19 cellular contexts compared by ENCODE assay signal in genomic region chr16:3651461-3652372, GRCh38. TPM values are rescaled to one million over a fixed set of nuclear protein-coding genes. Genes with fewer than 3 reads are reported as not detected.
DNase-seq lines count a peak whose midpoint lies in the region; ATAC-seq and TF ChIP-seq lines count a peak whose summit lies in the region.
"Had no signal": no experiment of that assay in that cellular context is flagged by ENCODE, and none has a peak within 500 bp of the region (broad histone marks: within the 10 kb centered on the region; RNA-seq: fewer than 3 reads in every experiment).

No MANE protein-coding gene starts in this region.

- H3K36me3 ChIP-seq in OCI-LY1 (ENCODE audit: insufficient read depth, low read length) = peaks cover 48% of the 10 kb centered on the region
- H3K36me3 ChIP-seq: colonic mucosa had no signal

- H3K27ac ChIP-seq in OCI-LY1 (ENCODE audit: low read depth, low read length, poor library complexity, severe bottlenecking) = peak overlapping the region; percentile 47
- H3K27ac ChIP-seq: colonic mucosa, esophagus muscularis mucosa had no signal

- DNase-seq in activated CD8-positive, alpha-beta memory T cell treated with anti-CD3 and anti-CD28 coated beads, Interleukin-2, amount 10 ng/mL, durations not matched to agents 7 days and 5 days = peak; percentile 33
- DNase-seq in activated CD8-positive, alpha-beta memory T cell treated with anti-CD3 and anti-CD28 coated beads for 24 hours = no peak
- DNase-seq in sciatic nerve (ENCODE audit: low spot score) (peak; percentile 45), DMS53 (lab: John Stamatoyannopoulos, UW) (no peak), NCI-H146 treated with DMSO at 0.1 percent for 48 hours (lab: John Stamatoyannopoulos, UW; ENCODE audit: unreplicated experiment) (no peak), NCI-H2227 treated with DMSO at 0.1 percent for 48 hours (lab: John Stamatoyannopoulos, UW) (no peak)
- DNase-seq: activated T-cell treated with anti-CD3 and anti-CD28 coated beads, Interleukin-2, amount 50 U/mL, for 4 hours; anterior cingulate cortex; GDM1; NCI-H2081; NCI-H774 had no signal

- no peaks in the 10 kb centered on the region for H4K20me1 ChIP-seq in OCI-LY1 (ENCODE audit: insufficient read depth, low read length)

- H3K27ac Mint-ChIP-seq in activated CD8-positive, alpha-beta memory T cell treated with anti-CD3 and anti-CD28 coated beads, Interleukin-2, amount 10 ng/mL, durations not matched to agents 7 days and 5 days = peak overlapping the region; percentile 8
- H3K27ac Mint-ChIP-seq in dendritic cell treated with granulocyte-macrophage colony-stimulating factor and Interleukin-4, amounts not matched to agents 40 ng/mL and 50 ng/mL, for 4 days = peak overlapping the region; percentile 75

- H2AFZ ChIP-seq in OCI-LY1 (ENCODE audit: low read length) = no peak overlapping the region

- H3F3A ChIP-seq in OCI-LY1 (ENCODE audit: insufficient read depth, low read length) = no peaks in the 10 kb centered on the region

- ATAC-seq in activated CD8-positive, alpha-beta memory T cell treated with anti-CD3 and anti-CD28 coated beads, Interleukin-2, amount 10 ng/mL, durations not matched to agents 7 days and 5 days = no peak
- ATAC-seq in sciatic nerve = no peak
- ATAC-seq: activated T-cell treated with anti-CD3 and anti-CD28 coated beads, Interleukin-2, amount 50 U/mL, for 4 hours; pancreas; stimulated activated naive CD8-positive, alpha-beta T cell treated with anti-CD3 and anti-CD28 coated beads, Interleukin-15, amount 100 ng/mL, for 72 hours had no signal

- no peaks in the 10 kb centered on the region for H3K9me3 ChIP-seq in OCI-LY1 (ENCODE audit: low read length)
- H3K9me3 ChIP-seq: colonic mucosa, esophagus muscularis mucosa, HAP-1, pancreas had no signal

- H3K4me1 Mint-ChIP-seq in activated CD8-positive, alpha-beta memory T cell treated with anti-CD3 and anti-CD28 coated beads, Interleukin-2, amount 10 ng/mL, durations not matched to agents 7 days and 5 days = peaks cover 2% of the 10 kb centered on the region
- H3K4me1 Mint-ChIP-seq in dendritic cell treated with granulocyte-macrophage colony-stimulating factor and Interleukin-4, amounts not matched to agents 40 ng/mL and 50 ng/mL, for 4 days (ENCODE audit: low read depth) = peaks cover 26% of the 10 kb centered on the region

- no peak overlapping the region for H3K4me3 Mint-ChIP-seq in activated CD8-positive, alpha-beta memory T cell treated with anti-CD3 and anti-CD28 coated beads, Interleukin-2, amount 10 ng/mL, durations not matched to agents 7 days and 5 days
- no peak overlapping the region for H3K4me3 Mint-ChIP-seq in dendritic cell treated with granulocyte-macrophage colony-stimulating factor and Interleukin-4, amounts not matched to agents 40 ng/mL and 50 ng/mL, for 4 days
- H3K4me3 Mint-ChIP-seq: activated T-cell treated with anti-CD3 and anti-CD28 coated beads, Interleukin-2, amount 50 U/mL, for 4 hours; CD8-positive, alpha-beta memory T cell; stimulated activated naive CD8-positive, alpha-beta T cell treated with anti-CD3 and anti-CD28 coated beads, Interleukin-15, amount 100 ng/mL, for 72 hours had no signal

- no peak for TF ChIP-seq CTCF in OCI-LY1 (IDR thresholded peaks at IDR 0.05; ENCODE audit: low read length)

- H3K4me3 ChIP-seq in OCI-LY1 (ENCODE audit: low read depth, low read length, poor library complexity, severe bottlenecking) = no peak overlapping the region
- H3K4me3 ChIP-seq: colonic mucosa, esophagus muscularis mucosa, HAP-1, pancreas had no signal

- CTCF ChIA-PET in activated CD8-positive, alpha-beta memory T cell treated with anti-CD3 and anti-CD28 coated beads, Interleukin-2, amount 10 ng/mL, durations not matched to agents 7 days and 5 days (lab: Charles Lee) = interaction anchor here (2.1 kb wide), 1 partner anchor 8 kb away, joined by 4 read pairs; no protein-coding TSS in a partner anchor

- peaks cover 9% of the 10 kb centered on the region for H3K36me3 Mint-ChIP-seq in activated CD8-positive, alpha-beta memory T cell treated with anti-CD3 and anti-CD28 coated beads, Interleukin-2, amount 10 ng/mL, durations not matched to agents 7 days and 5 days
- H3K36me3 Mint-ChIP-seq in dendritic cell treated with granulocyte-macrophage colony-stimulating factor and Interleukin-4, amounts not matched to agents 40 ng/mL and 50 ng/mL, for 4 days (ENCODE audit: low read depth) = peaks cover 62% of the 10 kb centered on the region

- intact Hi-C loops in dendritic cell treated with granulocyte-macrophage colony-stimulating factor and Interleukin-4, amounts not matched to agents 40 ng/mL and 50 ng/mL, for 4 days (cut with micrococcal nuclease) = no loop called here
- intact Hi-C loops in sciatic nerve (cut with DNase I) = no loop called here

- no peaks in the 10 kb centered on the region for H3K9me3 Mint-ChIP-seq in activated CD8-positive, alpha-beta memory T cell treated with anti-CD3 and anti-CD28 coated beads, Interleukin-2, amount 10 ng/mL, durations not matched to agents 7 days and 5 days (ENCODE audit: low read depth)
- no peaks in the 10 kb centered on the region for H3K9me3 Mint-ChIP-seq in dendritic cell treated with granulocyte-macrophage colony-stimulating factor and Interleukin-4, amounts not matched to agents 40 ng/mL and 50 ng/mL, for 4 days
- H3K9me3 Mint-ChIP-seq: activated T-cell treated with anti-CD3 and anti-CD28 coated beads, Interleukin-2, amount 50 U/mL, for 4 hours; CD8-positive, alpha-beta memory T cell; stimulated activated naive CD8-positive, alpha-beta T cell treated with anti-CD3 and anti-CD28 coated beads, Interleukin-15, amount 100 ng/mL, for 72 hours had no signal

- H3K4me1 ChIP-seq in OCI-LY1 (ENCODE audit: insufficient read depth, low read length, severe bottlenecking) = peaks cover 34% of the 10 kb centered on the region
- H3K4me1 ChIP-seq: colonic mucosa had no signal

- H3K79me2 ChIP-seq in OCI-LY1 (ENCODE audit: insufficient read depth, low read length) = no peaks in the 10 kb centered on the region

- H3K4me2 ChIP-seq in OCI-LY1 (ENCODE audit: low read length) = no peak overlapping the region

- no peaks in the 10 kb centered on the region for H3K27me3 Mint-ChIP-seq in activated CD8-positive, alpha-beta memory T cell treated with anti-CD3 and anti-CD28 coated beads, Interleukin-2, amount 10 ng/mL, durations not matched to agents 7 days and 5 days
- H3K27me3 Mint-ChIP-seq in dendritic cell treated with granulocyte-macrophage colony-stimulating factor and Interleukin-4, amounts not matched to agents 40 ng/mL and 50 ng/mL, for 4 days = no peaks in the 10 kb centered on the region
- H3K27me3 Mint-ChIP-seq: CD8-positive, alpha-beta memory T cell; stimulated activated naive CD8-positive, alpha-beta T cell treated with anti-CD3 and anti-CD28 coated beads, Interleukin-15, amount 100 ng/mL, for 72 hours had no signal

- no peaks in the 10 kb centered on the region for H3K27me3 ChIP-seq in OCI-LY1 (ENCODE audit: insufficient read depth, low read length)
- H3K27me3 ChIP-seq: colonic mucosa, esophagus muscularis mucosa, pancreas had no signal

- no peaks in the 10 kb centered on the region for H3K9me2 ChIP-seq in OCI-LY1 (ENCODE audit: low read depth, low read length)

- H3K9ac ChIP-seq in OCI-LY1 (ENCODE audit: low read length) = no peak overlapping the region; the same call in 1 of the 2 replicates

RNA-seq across cellular contexts. Expression of gene DNASE1, which starts 2.8 kb away (rescaled TPM):
- total RNA-seq in activated CD8-positive, alpha-beta memory T cell treated with anti-CD3 and anti-CD28 coated beads, Interleukin-2, amount 10 ng/mL, durations not matched to agents 7 days and 5 days = 10 to 100 TPM; 33.8 to 53.4 TPM
- total RNA-seq in sciatic nerve = 24.7 TPM

RNA-seq across cellular contexts. Expression of gene SLX4, which starts 40.3 kb away (rescaled TPM):
- 10 to 100 TPM; 19.0 to 24.6 TPM for total RNA-seq in activated CD8-positive, alpha-beta memory T cell treated with anti-CD3 and anti-CD28 coated beads, Interleukin-2, amount 10 ng/mL, durations not matched to agents 7 days and 5 days
- total RNA-seq in sciatic nerve = 6.5 TPM

Comparison
In these comparisons a context has a peak if more than half of its experiments do, and no peak if none do; other contexts are left out.
1. DNase-seq: peak in activated CD8-positive, alpha-beta memory T cell treated with anti-CD3 and anti-CD28 coated beads, Interleukin-2, amount 10 ng/mL, durations not matched to agents 7 days and 5 days (single experiment) and sciatic nerve (single experiment); none in activated CD8-positive, alpha-beta memory T cell treated with anti-CD3 and anti-CD28 coated beads for 24 hours (single experiment), DMS53 (single experiment), NCI-H146 treated with DMSO at 0.1 percent for 48 hours (single experiment) and NCI-H2227 treated with DMSO at 0.1 percent for 48 hours (single experiment).